6 cellular contexts compared by ENCODE assay signal in genomic region chr16:23510915-23511270, GRCh38. TPM values are rescaled to one million over a fixed set of nuclear protein-coding genes. Genes with fewer than 3 reads are reported as not detected.
DNase-seq lines count a peak whose midpoint lies in the region; ATAC-seq and TF ChIP-seq lines count a peak whose summit lies in the region.
"Not testable (repeated sequence)": the region's sequence is repeated elsewhere in the genome, so short reads cannot be mapped to it uniquely, and the experiment has no call there.

No MANE protein-coding gene starts in this region.

- not testable (repeated sequence) for H3K27ac ChIP-seq in CD8-positive, alpha-beta T cell (ENCODE audit: low read depth, low read length); PC-9; fibroblast of lung (ENCODE audit: insufficient read depth, low read length); muscle layer of duodenum (ENCODE audit: low read length)

- peaks cover 12% of the 10 kb centered on the region for H3K36me3 Mint-ChIP-seq in CD8-positive, alpha-beta T cell
- peaks cover 32% of the 10 kb centered on the region for H3K36me3 Mint-ChIP-seq in activated naive CD8-positive, alpha-beta T cell treated with anti-CD3 and anti-CD28 coated beads, Interleukin-2, amount 50 U/mL, for 24 hours (ENCODE audit: low read depth)
- H3K36me3 Mint-ChIP-seq in stimulated activated naive CD8-positive, alpha-beta T cell treated with anti-CD3 and anti-CD28 coated beads, Interleukin-15, Interleukin-2, amounts not matched to agents 100 ng/mL and 50 ng/mL, for 24 hours (ENCODE audit: low read depth) = peaks cover 34% of the 10 kb centered on the region

- H3K36me3 ChIP-seq in CD8-positive, alpha-beta T cell (ENCODE audit: insufficient read depth, low read length); PC-9 (ENCODE audit: low read depth); fibroblast of lung (ENCODE audit: control insufficient read depth, insufficient read depth, low read length); muscle layer of duodenum (ENCODE audit: control insufficient read depth in 1 of 2, insufficient read depth in 2 of 2, low read length in 2 of 2): not testable (repeated sequence)

- H3K9me3 Mint-ChIP-seq in CD8-positive, alpha-beta T cell; activated naive CD8-positive, alpha-beta T cell treated with anti-CD3 and anti-CD28 coated beads, Interleukin-2, amount 50 U/mL, for 24 hours; stimulated activated naive CD8-positive, alpha-beta T cell treated with anti-CD3 and anti-CD28 coated beads, Interleukin-15, Interleukin-2, amounts not matched to agents 100 ng/mL and 50 ng/mL, for 24 hours: not testable (repeated sequence)

- not testable (repeated sequence) for H3K9me2 ChIP-seq in PC-9 (ENCODE audit: insufficient read depth)

- H3K4me2 ChIP-seq in PC-9 (peak overlapping the region; percentile 98), fibroblast of lung (ENCODE audit: extremely low read depth, insufficient read depth, low read length) (peak overlapping the region; percentile 69)

- intact Hi-C loops in CD8-positive, alpha-beta T cell (cut with DNase I, micrococcal nuclease) = loop anchor here (1.0 to 5.0 kb wide), 5 partner anchors 46 to 131 kb away; partner anchors contain the start of genes EARS2 (in 2 of the 2), UBFD1 (in 2 of the 2), COG7 (in 1 of the 2) and DCTN5 (in 1 of the 2)
- intact Hi-C loops in PC-9 (cut with micrococcal nuclease; ENCODE audit: unreplicated experiment) = loop anchor here (1.0 kb wide), 1 partner anchor 19 kb away; no protein-coding TSS in a partner anchor

- not testable (repeated sequence) for BruUV-seq in PC-9 (replicated peaks; lab: Mats Ljungman, UMichigan)

- H3K4me3 ChIP-seq in CD8-positive, alpha-beta T cell (ENCODE audit: low read depth, low read length) = peak overlapping the region; percentile 73
- H3K4me3 ChIP-seq in PC-9 = peak overlapping the region; percentile 69; the same call in 1 of the 2 replicates
- H3K4me3 ChIP-seq in fibroblast of lung (replicated peaks in 1 of 4; ENCODE audit: control extremely low read depth in 1 of 4, insufficient read depth in 1 of 4, low read depth in 3 of 4, low read length in 4 of 4) = peak overlapping the region; percentile 37 to 72 (median 58)
- H3K4me3 ChIP-seq in muscle layer of duodenum (ENCODE audit: low read depth in 1 of 2, low read length in 2 of 2) = peak overlapping the region; percentile 61 to 73

- peaks cover 29% of the 10 kb centered on the region; the same call in 1 of the 2 replicates for H3F3A ChIP-seq in PC-9 (ENCODE audit: insufficient read depth, low read depth)

- peak overlapping the region; percentile 85 for H3K4me3 Mint-ChIP-seq in CD8-positive, alpha-beta T cell
- H3K4me3 Mint-ChIP-seq in activated naive CD8-positive, alpha-beta T cell treated with anti-CD3 and anti-CD28 coated beads, Interleukin-2, amount 50 U/mL, for 24 hours = peak overlapping the region; percentile 80
- peak overlapping the region; percentile 82 for H3K4me3 Mint-ChIP-seq in stimulated activated naive CD8-positive, alpha-beta T cell treated with anti-CD3 and anti-CD28 coated beads, Interleukin-15, Interleukin-2, amounts not matched to agents 100 ng/mL and 50 ng/mL, for 24 hours

- TF ChIP-seq CTCF in CD8-positive, alpha-beta T cell (IDR thresholded peaks at IDR 0.05); PC-9 (conservative IDR thresholded peaks at IDR 0.05); fibroblast of lung (conservative IDR thresholded peaks at IDR 0.05 in 1 of 2, IDR thresholded peaks at IDR 0.05 in 1 of 2; ENCODE audit: low read depth in 1 of 2, low read length in 2 of 2): not testable (repeated sequence)

- peaks cover 15% of the 10 kb centered on the region for H4K20me1 ChIP-seq in PC-9 (ENCODE audit: insufficient read depth)
- H4K20me1 ChIP-seq in fibroblast of lung (ENCODE audit: control insufficient read depth, extremely low read depth, insufficient read depth, low read length) = not testable (repeated sequence)

- peak overlapping the region; percentile 69 for H3K27ac Mint-ChIP-seq in CD8-positive, alpha-beta T cell
- peak overlapping the region; percentile 86 for H3K27ac Mint-ChIP-seq in activated naive CD8-positive, alpha-beta T cell treated with anti-CD3 and anti-CD28 coated beads, Interleukin-2, amount 50 U/mL, for 24 hours
- peak overlapping the region; percentile 87 for H3K27ac Mint-ChIP-seq in stimulated activated naive CD8-positive, alpha-beta T cell treated with anti-CD3 and anti-CD28 coated beads, Interleukin-15, Interleukin-2, amounts not matched to agents 100 ng/mL and 50 ng/mL, for 24 hours

- ATAC-seq in CD8-positive, alpha-beta T cell; activated naive CD8-positive, alpha-beta T cell treated with anti-CD3 and anti-CD28 coated beads, Interleukin-2, amount 50 U/mL, for 24 hours: not testable (repeated sequence)

- POLR2A ChIA-PET in CD8-positive, alpha-beta T cell (lab: Charles Lee) = interaction anchor here (1.5 kb wide), 1 partner anchor 22 kb away, joined by 4 read pairs; no protein-coding TSS in a partner anchor
- POLR2A ChIA-PET in PC-9 (lab: Charles Lee; ENCODE audit: unreplicated experiment) = not testable (repeated sequence)

- H3K4me1 Mint-ChIP-seq in CD8-positive, alpha-beta T cell (ENCODE audit: low read depth) = peaks cover 57% of the 10 kb centered on the region
- H3K4me1 Mint-ChIP-seq in activated naive CD8-positive, alpha-beta T cell treated with anti-CD3 and anti-CD28 coated beads, Interleukin-2, amount 50 U/mL, for 24 hours = peaks cover 58% of the 10 kb centered on the region
- H3K4me1 Mint-ChIP-seq in stimulated activated naive CD8-positive, alpha-beta T cell treated with anti-CD3 and anti-CD28 coated beads, Interleukin-15, Interleukin-2, amounts not matched to agents 100 ng/mL and 50 ng/mL, for 24 hours (ENCODE audit: low read depth) = peaks cover 62% of the 10 kb centered on the region

- not testable (repeated sequence) for DNase-seq in CD8-positive, alpha-beta T cell; PC-9; activated naive CD8-positive, alpha-beta T cell treated with anti-CD3 and anti-CD28 coated beads, Interleukin-2, amount 50 U/mL, for 24 hours; fibroblast of lung (ENCODE audit: low read depth in 2 of 2)

- H3K27me3 Mint-ChIP-seq in CD8-positive, alpha-beta T cell (ENCODE audit: low read depth); activated naive CD8-positive, alpha-beta T cell treated with anti-CD3 and anti-CD28 coated beads, Interleukin-2, amount 50 U/mL, for 24 hours; stimulated activated naive CD8-positive, alpha-beta T cell treated with anti-CD3 and anti-CD28 coated beads, Interleukin-15, Interleukin-2, amounts not matched to agents 100 ng/mL and 50 ng/mL, for 24 hours: not testable (repeated sequence)

- CTCF ChIA-PET in CD8-positive, alpha-beta T cell (lab: Charles Lee); PC-9 (lab: Charles Lee): not testable (repeated sequence)

- H3K9me3 ChIP-seq in CD8-positive, alpha-beta T cell (ENCODE audit: low read length); PC-9 (ENCODE audit: insufficient read depth, low read depth); fibroblast of lung (ENCODE audit: control insufficient read depth, insufficient read depth, low read depth, low read length); muscle layer of duodenum (ENCODE audit: control insufficient read depth in 1 of 2, low read length in 2 of 2): not testable (repeated sequence)

- not testable (repeated sequence) for H3K27me3 ChIP-seq in CD8-positive, alpha-beta T cell (ENCODE audit: insufficient read depth, low read length); PC-9 (ENCODE audit: insufficient read depth, low read depth); fibroblast of lung (ENCODE audit: control insufficient read depth, insufficient read depth, low read length); muscle layer of duodenum (ENCODE audit: low read depth, low read length)

- H3K9ac ChIP-seq in fibroblast of lung (ENCODE audit: insufficient read depth, low read length) = not testable (repeated sequence)

- peaks cover 37% of the 10 kb centered on the region for H3K79me2 ChIP-seq in PC-9 (ENCODE audit: low read depth)
- peaks cover 18% of the 10 kb centered on the region for H3K79me2 ChIP-seq in fibroblast of lung (ENCODE audit: control insufficient read depth, insufficient read depth, low read length)

- not testable (repeated sequence) for H2AFZ ChIP-seq in PC-9
- H2AFZ ChIP-seq in fibroblast of lung (ENCODE audit: low read length) = peak overlapping the region; percentile 55

- H3K4me1 ChIP-seq in CD8-positive, alpha-beta T cell (ENCODE audit: insufficient read depth, low read length) = peaks cover 38% of the 10 kb centered on the region
- H3K4me1 ChIP-seq in PC-9 (replicated peaks; ENCODE audit: insufficient read depth) = peaks cover 15% of the 10 kb centered on the region
- not testable (repeated sequence) for H3K4me1 ChIP-seq in fibroblast of lung (ENCODE audit: control insufficient read depth, extremely low read depth, insufficient read depth, low read length)
- H3K4me1 ChIP-seq in muscle layer of duodenum (ENCODE audit: control insufficient read depth in 1 of 2, insufficient read depth in 2 of 2, low read length in 2 of 2) = peaks cover 3 to 20% of the 10 kb centered on the region in 2 donors

RNA-seq across cellular contexts. Expression of gene GGA2, which starts 0.6 kb away (rescaled TPM):
- 100 to 1,000 TPM; 220 to 239 TPM for total RNA-seq in CD8-positive, alpha-beta T cell
- total RNA-seq in PC-9 (2021) = 68.5 and 85.1 TPM in 2 replicates
- 19.5 and 22.9 TPM in 2 replicates for total RNA-seq in fibroblast of lung
- 29.6 and 34.7 TPM in 2 replicates for polyA plus RNA-seq in fibroblast of lung
- polyA plus RNA-seq in fibroblast of lung (2012) = 21.7 and 22.0 TPM in 2 replicates
- polyA minus RNA-seq in fibroblast of lung (ENCODE audit: low replicate concordance) = 18.3 and 44.2 TPM in 2 replicates

RNA-seq across cellular contexts. Expression of gene EARS2, which starts 46.3 kb away (rescaled TPM):
- total RNA-seq in CD8-positive, alpha-beta T cell = 1 to 10 TPM; 7.2 to 8.8 TPM
- 34.9 and 43.3 TPM in 2 replicates for total RNA-seq in PC-9 (2021)
- 28.2 and 40.3 TPM in 2 replicates for total RNA-seq in fibroblast of lung
- 27.3 and 31.7 TPM in 2 replicates for polyA plus RNA-seq in fibroblast of lung
- polyA plus RNA-seq in fibroblast of lung (2012) = 21.7 and 23.4 TPM in 2 replicates
- polyA minus RNA-seq in fibroblast of lung (ENCODE audit: low replicate concordance) = 47.8 and 89.8 TPM in 2 replicates

RNA-seq across cellular contexts. Expression of gene UBFD1, which starts 46.6 kb away (rescaled TPM):
- 10 to 100 TPM; 49.0 to 51.1 TPM for total RNA-seq in CD8-positive, alpha-beta T cell
- total RNA-seq in PC-9 (2021) (95.8 and 98.2 TPM in 2 replicates), fibroblast of lung (68.8 and 101 TPM in 2 replicates)
- 59.6 and 66.6 TPM in 2 replicates for polyA plus RNA-seq in fibroblast of lung
- polyA plus RNA-seq in fibroblast of lung (2012) = 38.4 and 43.3 TPM in 2 replicates
- polyA minus RNA-seq in fibroblast of lung (ENCODE audit: low replicate concordance) = 53.4 and 64.7 TPM in 2 replicates

RNA-seq across cellular contexts. Expression of gene COG7, which starts 57.9 kb away (rescaled TPM):
- total RNA-seq in CD8-positive, alpha-beta T cell = 10 to 100 TPM; 13.3 to 14.7 TPM
- total RNA-seq in PC-9 (2021) (38.3 and 40.7 TPM in 2 replicates), fibroblast of lung (10.8 and 17.5 TPM in 2 replicates)
- polyA plus RNA-seq in fibroblast of lung = 20.6 and 20.9 TPM in 2 replicates
- polyA plus RNA-seq in fibroblast of lung (2012) = 13.1 and 14.8 TPM in 2 replicates
- 21.5 and 41.7 TPM in 2 replicates for polyA minus RNA-seq in fibroblast of lung (ENCODE audit: low replicate concordance)
